In the genomic region with DNA sequence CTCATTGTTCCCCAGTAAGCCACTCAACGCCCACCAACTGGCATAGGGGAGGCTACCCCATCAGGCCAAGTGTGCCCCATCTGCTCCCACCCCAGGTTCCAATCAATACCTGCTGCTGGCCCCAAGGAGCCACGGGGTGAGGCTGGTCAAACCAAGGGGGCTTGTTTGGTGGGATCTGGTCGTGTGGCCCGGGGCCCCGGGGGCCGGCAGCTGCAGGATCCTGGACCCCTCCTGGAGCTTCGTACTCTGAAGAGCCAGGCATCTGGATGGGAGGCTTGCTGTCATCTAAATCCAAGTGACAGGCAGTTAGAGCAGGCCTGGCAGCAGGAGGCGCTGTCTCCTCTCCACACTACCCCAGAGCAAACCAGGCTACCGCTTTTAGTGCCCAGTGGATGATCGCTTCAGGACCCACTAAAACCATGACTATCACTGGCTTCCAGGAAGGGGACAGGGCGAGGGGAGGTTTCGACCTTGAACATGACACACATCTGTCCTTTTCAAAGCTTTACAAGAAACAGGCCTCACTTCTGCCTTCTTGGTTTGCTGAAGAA, we compare ENCODE assay signal across 8 cellular contexts. TPM values are rescaled to one million over a fixed set of nuclear protein-coding genes. Genes with fewer than 3 reads are reported as not detected.
DNase-seq lines count a peak whose midpoint lies in the region; ATAC-seq and TF ChIP-seq lines count a peak whose summit lies in the region.

No MANE protein-coding gene starts in this region.

- peaks cover 87% of the 10 kb centered on the region for H3K36me3 ChIP-seq in CD4-positive, CD25-positive, alpha-beta regulatory T cell (ENCODE audit: control insufficient read depth, insufficient read depth, low read length)
- peaks cover 6% of the 10 kb centered on the region for H3K36me3 ChIP-seq in kidney epithelial cell (ENCODE audit: control insufficient read depth, insufficient read depth, low read length)

- no peak overlapping the region for H3K4me3 ChIP-seq in CD4-positive, CD25-positive, alpha-beta regulatory T cell (ENCODE audit: low read depth, low read length)
- no peak overlapping the region for H3K4me3 ChIP-seq in kidney epithelial cell (ENCODE audit: low read depth, low read length)

- no peak overlapping the region for H3K27ac Mint-ChIP-seq in CD4-positive, CD25-positive, alpha-beta regulatory T cell

- H3K27ac ChIP-seq in CD4-positive, CD25-positive, alpha-beta regulatory T cell (ENCODE audit: insufficient read depth, low read length, poor library complexity, severe bottlenecking): no peak overlapping the region

- H3K4me1 ChIP-seq in CD4-positive, CD25-positive, alpha-beta regulatory T cell (ENCODE audit: control insufficient read depth, insufficient read depth, low read length, poor library complexity, severe bottlenecking): no peaks in the 10 kb centered on the region

- H3K4me3 Mint-ChIP-seq in CD4-positive, CD25-positive, alpha-beta regulatory T cell: no peak overlapping the region

- peak in 2 of 3 donors; percentile 36 to 58 for DNase-seq in CD4-positive, CD25-positive, alpha-beta regulatory T cell
- DNase-seq in MV-4-11 (lab: John Stamatoyannopoulos, UW): peak; percentile 26
- DNase-seq in activated effector memory CD4-positive, alpha-beta T cell treated with Interleukin-2 at 50 U/mL for 16 hours: peak; percentile 16
- no peak for DNase-seq in kidney epithelial cell (ENCODE audit: low read depth)
- no peak for DNase-seq in NCI-H2029 (lab: John Stamatoyannopoulos, UW)
- DNase-seq in NCI-H2029 treated with DMSO at 0.1 percent for 48 hours (lab: John Stamatoyannopoulos, UW): no peak

- peak in 1 of 2 donors; percentile 38 for ATAC-seq in CD4-positive, CD25-positive, alpha-beta regulatory T cell (ENCODE audit: low read depth in 2 of 2)
- ATAC-seq in HG03135 (IDR thresholded peaks at IDR 0.05; ENCODE audit: unreplicated experiment) (no peak), HG02852 (IDR thresholded peaks at IDR 0.05; ENCODE audit: unreplicated experiment) (no peak)

- no peaks in the 10 kb centered on the region for H3K27me3 Mint-ChIP-seq in CD4-positive, CD25-positive, alpha-beta regulatory T cell

- no peaks in the 10 kb centered on the region for H3K9me3 Mint-ChIP-seq in CD4-positive, CD25-positive, alpha-beta regulatory T cell

- no peaks in the 10 kb centered on the region for H3K9me3 ChIP-seq in CD4-positive, CD25-positive, alpha-beta regulatory T cell (ENCODE audit: control insufficient read depth in 2 of 2, low read length in 2 of 2)

- TF ChIP-seq CTCF in kidney epithelial cell (IDR thresholded peaks at IDR 0.05; ENCODE audit: insufficient read depth, low read length, poor library complexity, severe bottlenecking): peak; percentile 26

- no peaks in the 10 kb centered on the region for H3K27me3 ChIP-seq in CD4-positive, CD25-positive, alpha-beta regulatory T cell (ENCODE audit: control insufficient read depth, insufficient read depth, low read length)
- no peaks in the 10 kb centered on the region for H3K27me3 ChIP-seq in kidney epithelial cell (ENCODE audit: control insufficient read depth, insufficient read depth, low read length)

- peaks cover 0 to 2% (median 0%) of the 10 kb centered on the region in 4 donors for H3K4me1 Mint-ChIP-seq in CD4-positive, CD25-positive, alpha-beta regulatory T cell

- peaks cover 15% of the 10 kb centered on the region for H3K36me3 Mint-ChIP-seq in CD4-positive, CD25-positive, alpha-beta regulatory T cell

RNA-seq across cellular contexts. Expression of a gene that starts 14.2 kb away (rescaled TPM):
- total RNA-seq in CD4-positive, CD25-positive, alpha-beta regulatory T cell: 57.2 TPM
- polyA plus RNA-seq in CD4-positive, CD25-positive, alpha-beta regulatory T cell: 10 to 100 TPM in 1 of 4 donors, 1 to 10 TPM in 3; 4.8 to 13.7 (median 8.4) TPM
- total RNA-seq in kidney epithelial cell: 10.3 and 17.2 TPM in 2 replicates

RNA-seq across cellular contexts. Expression of a gene that starts 31.9 kb away (rescaled TPM):
- 1.9 TPM for total RNA-seq in CD4-positive, CD25-positive, alpha-beta regulatory T cell
- polyA plus RNA-seq in CD4-positive, CD25-positive, alpha-beta regulatory T cell: 1 to 10 TPM in 2 of 4 donors, under 1 TPM in 1, not detected in 1; 0.76 to 1.6 (median 1.5) TPM
- 2.5 and 2.7 TPM in 2 replicates for total RNA-seq in kidney epithelial cell

RNA-seq across cellular contexts. Expression of a gene that starts 32.1 kb away (rescaled TPM):
- not detected for total RNA-seq in CD4-positive, CD25-positive, alpha-beta regulatory T cell
- polyA plus RNA-seq in CD4-positive, CD25-positive, alpha-beta regulatory T cell: not detected
- total RNA-seq in kidney epithelial cell: not detected in 2 replicates

RNA-seq across cellular contexts. Expression of a gene that starts 44.2 kb away (rescaled TPM):
- 93.1 TPM for total RNA-seq in CD4-positive, CD25-positive, alpha-beta regulatory T cell
- polyA plus RNA-seq in CD4-positive, CD25-positive, alpha-beta regulatory T cell: 10 to 100 TPM; 19.0 to 28.5 (median 24.6) TPM
- total RNA-seq in kidney epithelial cell: 60.9 and 62.8 TPM in 2 replicates

RNA-seq across cellular contexts. Expression of a gene that starts 56.3 kb away (rescaled TPM):
- 47.8 TPM for total RNA-seq in CD4-positive, CD25-positive, alpha-beta regulatory T cell
- 1 to 10 TPM; 8.5 to 9.1 (median 8.8) TPM for polyA plus RNA-seq in CD4-positive, CD25-positive, alpha-beta regulatory T cell
- total RNA-seq in kidney epithelial cell: 11.1 and 16.0 TPM in 2 replicates

Comparison
In these comparisons a context has a peak if more than half of its experiments do, and no peak if none do; other contexts are left out.
1. DNase-seq: peak in CD4-positive, CD25-positive, alpha-beta regulatory T cell (2 of 3), MV-4-11 (single experiment) and activated effector memory CD4-positive, alpha-beta T cell treated with Interleukin-2 at 50 U/mL for 16 hours (single experiment); none in kidney epithelial cell (single experiment), NCI-H2029 (single experiment) and NCI-H2029 treated with DMSO at 0.1 percent for 48 hours (single experiment).